Comparison of ENCODE assay signal across 18 cellular contexts in the genomic region with DNA sequence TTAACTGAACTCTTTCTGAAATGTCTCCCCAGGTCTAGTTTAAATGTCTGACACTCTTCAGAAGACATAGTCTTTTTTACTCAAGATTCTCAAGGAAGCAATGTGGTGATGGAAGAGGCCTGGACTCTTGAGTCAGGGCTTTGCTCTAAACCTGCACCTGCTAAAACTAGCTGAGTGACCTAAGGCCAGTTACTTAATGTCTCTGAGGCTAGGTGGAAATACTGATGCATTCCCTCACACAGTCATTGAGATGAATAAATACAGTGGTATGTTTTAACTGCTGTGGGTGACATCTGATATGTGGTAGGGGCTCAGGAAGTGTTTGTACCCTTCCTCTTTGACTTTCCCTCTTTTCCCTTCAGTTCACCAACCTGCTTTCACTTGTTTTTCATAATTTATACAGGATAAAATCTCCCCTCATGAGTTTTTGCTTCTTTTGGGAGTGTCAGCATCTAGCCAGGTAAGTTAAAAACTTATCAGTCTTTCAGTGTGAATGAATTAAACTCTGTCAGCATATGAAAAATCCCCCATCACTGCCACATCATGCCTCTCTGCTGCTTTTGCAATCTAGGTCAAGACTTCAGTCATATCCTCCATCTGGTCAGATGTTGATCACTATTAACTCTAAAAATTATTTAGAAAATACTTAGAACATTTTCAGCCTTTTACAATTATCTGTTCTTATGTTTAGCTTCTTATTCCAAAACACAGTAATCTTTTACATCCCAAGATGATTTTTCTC.
"Had no signal": no experiment of that assay in that cellular context is flagged by ENCODE, and none has a peak within 500 bp of the region (broad histone marks: within the 10 kb centered on the region; RNA-seq: fewer than 3 reads in every experiment).

No MANE protein-coding gene starts in this region.

- H3K27ac ChIP-seq: dorsolateral prefrontal cortex, neutrophil, parathyroid adenoma, sigmoid colon had no signal

- H3K4me3 Mint-ChIP-seq: activated B cell treated with CpG ODN at 0.5 μM for 24 hours; activated naive CD4-positive, alpha-beta T cell treated with anti-CD3 and anti-CD28 coated beads, Interleukin-2, amount 10 ng/mL, durations not matched to agents 7 days and 5 days; memory B cell; naive thymus-derived CD4-positive, alpha-beta T cell; stimulated activated memory B cell treated with anti-CD40 and anti-IgM and Interleukin-4, amounts not matched to agents 10 μg/mL and 1 μg/mL and 100 μg/mL, for 72 hours; T-helper 2 cell treated with Interferon-gamma antibody and Interleukin-4, amounts not matched to agents 5 μg/mL and 100 μg/mL, for 36 hours; type B pancreatic cell had no signal

- H3K4me3 ChIP-seq: dorsolateral prefrontal cortex, mucosa of descending colon, sigmoid colon had no signal

- H3K4me1 ChIP-seq: parathyroid adenoma, sigmoid colon had no signal

- H3K27me3 Mint-ChIP-seq: stimulated activated memory B cell treated with anti-CD40 and anti-IgM and Interleukin-4, amounts not matched to agents 10 μg/mL and 1 μg/mL and 100 μg/mL, for 72 hours; type B pancreatic cell had no signal

- H3K36me3 ChIP-seq: neutrophil, sigmoid colon had no signal

- ATAC-seq: left lobe of liver; mucosa of descending colon; naive thymus-derived CD4-positive, alpha-beta T cell; stimulated activated memory B cell treated with anti-CD40 and anti-IgM and Interleukin-4, amounts not matched to agents 10 μg/mL and 1 μg/mL and 100 μg/mL, for 72 hours had no signal

- H3K4me1 Mint-ChIP-seq: activated B cell treated with CpG ODN at 0.5 μM for 24 hours, memory B cell had no signal

- H3K27me3 ChIP-seq: dorsolateral prefrontal cortex, sigmoid colon had no signal

- DNase-seq: activated B cell treated with CpG ODN at 0.5 μM for 24 hours; activated CD4-positive, alpha-beta T cell treated with anti-CD3 and anti-CD28 coated beads, Interleukin-2, amount 50 U/mL, for 4 hours; activated CD8-positive, alpha-beta memory T cell treated with anti-CD3 and anti-CD28 coated beads, Interleukin-2, amount 50 U/mL, for 48 hours; activated naive CD4-positive, alpha-beta T cell treated with anti-CD3 and anti-CD28 coated beads, Interleukin-2, amount 10 ng/mL, durations not matched to agents 7 days and 5 days; dorsolateral prefrontal cortex; islet precursor cell; mucosa of descending colon; naive thymus-derived CD4-positive, alpha-beta T cell; sigmoid colon; stimulated activated CD4-positive, alpha-beta T cell treated with anti-CD3 and anti-CD28 coated beads, Interleukin-12 subunit alpha, Interleukin-12 subunit beta, amount 100 ng/mL, for 4 hours; SW 1271 had no signal

- H3K27ac Mint-ChIP-seq: activated B cell treated with CpG ODN at 0.5 μM for 24 hours; memory B cell; stimulated activated memory B cell treated with anti-CD40 and anti-IgM and Interleukin-4, amounts not matched to agents 10 μg/mL and 1 μg/mL and 100 μg/mL, for 72 hours; T-helper 2 cell treated with Interferon-gamma antibody and Interleukin-4, amounts not matched to agents 5 μg/mL and 100 μg/mL, for 36 hours; type B pancreatic cell had no signal

- H3K36me3 Mint-ChIP-seq: memory B cell; stimulated activated memory B cell treated with anti-CD40 and anti-IgM and Interleukin-4, amounts not matched to agents 10 μg/mL and 1 μg/mL and 100 μg/mL, for 72 hours; type B pancreatic cell had no signal

- H3K9me3 Mint-ChIP-seq: activated B cell treated with CpG ODN at 0.5 μM for 24 hours; activated naive CD4-positive, alpha-beta T cell treated with anti-CD3 and anti-CD28 coated beads, Interleukin-2, amount 10 ng/mL, durations not matched to agents 7 days and 5 days; stimulated activated memory B cell treated with anti-CD40 and anti-IgM and Interleukin-4, amounts not matched to agents 10 μg/mL and 1 μg/mL and 100 μg/mL, for 72 hours; type B pancreatic cell had no signal

- H3K9me3 ChIP-seq: mucosa of descending colon, neutrophil, sigmoid colon had no signal
